ENCODE assay signal across 24 cellular contexts in genomic region chr4:69781458-69782418, GRCh38. TPM values are rescaled to one million over a fixed set of nuclear protein-coding genes. Genes with fewer than 3 reads are reported as not detected.
A peak's percentile ranks its signal among the peaks of the same experiment; 100 is the strongest.
DNase-seq lines count a peak whose midpoint lies in the region; ATAC-seq and TF ChIP-seq lines count a peak whose summit lies in the region.
"Had no signal": no experiment of that assay in that cellular context is flagged by ENCODE, and none has a peak within 500 bp of the region (broad histone marks: within the 10 kb centered on the region; RNA-seq: fewer than 3 reads in every experiment).

No MANE protein-coding gene starts in this region.

- peak overlapping the region; percentile 63 for H3K27ac Mint-ChIP-seq in Caco-2 (ENCODE audit: unreplicated experiment)
- H3K27ac Mint-ChIP-seq: activated CD8-positive, alpha-beta T cell treated with anti-CD3 and anti-CD28 coated beads, Interleukin-2, amount 10 ng/mL, durations not matched to agents 7 days and 5 days; memory B cell; stimulated activated naive B cell treated with anti-CD40 and anti-IgM and Interleukin-4, amounts not matched to agents 10 μg/mL and 1 μg/mL and 100 μg/mL, for 72 hours had no signal

- intact Hi-C loops in Caco-2 (cut with micrococcal nuclease; ENCODE audit: unreplicated experiment) = no loop called here

- no peaks in the 10 kb centered on the region for H3K36me3 Mint-ChIP-seq in Caco-2 (ENCODE audit: insufficient read depth, unreplicated experiment)
- H3K36me3 Mint-ChIP-seq: memory B cell; stimulated activated naive B cell treated with anti-CD40 and anti-IgM and Interleukin-4, amounts not matched to agents 10 μg/mL and 1 μg/mL and 100 μg/mL, for 72 hours had no signal

- H3K4me1 Mint-ChIP-seq in Caco-2 (ENCODE audit: low read depth, unreplicated experiment) = peaks cover 13% of the 10 kb centered on the region
- H3K4me1 Mint-ChIP-seq: memory B cell; stimulated activated naive B cell treated with anti-CD40 and anti-IgM and Interleukin-4, amounts not matched to agents 10 μg/mL and 1 μg/mL and 100 μg/mL, for 72 hours had no signal

- peaks cover 26% of the 10 kb centered on the region for H3K4me1 ChIP-seq in Caco-2
- H3K4me1 ChIP-seq in endocrine pancreas (ENCODE audit: control insufficient read depth, insufficient read depth, low read length) = peaks cover 11% of the 10 kb centered on the region
- H3K4me1 ChIP-seq in SJCRH30 = no peaks in the 10 kb centered on the region
- H3K4me1 ChIP-seq: breast epithelium, vagina had no signal

- peak overlapping the region; percentile 20 for H3K4me3 Mint-ChIP-seq in Caco-2 (ENCODE audit: unreplicated experiment)
- H3K4me3 Mint-ChIP-seq: activated CD8-positive, alpha-beta T cell treated with anti-CD3 and anti-CD28 coated beads, Interleukin-2, amount 10 ng/mL, durations not matched to agents 7 days and 5 days; memory B cell; stimulated activated naive B cell treated with anti-CD40 and anti-IgM and Interleukin-4, amounts not matched to agents 10 μg/mL and 1 μg/mL and 100 μg/mL, for 72 hours had no signal

- DNase-seq in Caco-2 = peak; percentile 52 to 65
- peak; percentile 12 for DNase-seq in HuH-7.5 (ENCODE audit: low spot score)
- DNase-seq in NCI-H510A (lab: John Stamatoyannopoulos, UW) = peak; percentile 74
- DNase-seq in SJCRH30 = no peak
- no peak for DNase-seq in D341Med (ENCODE audit: low spot score)
- DNase-seq in NCI-H446 treated with DMSO at 0.1 percent for 48 hours (lab: John Stamatoyannopoulos, UW) = no peak
- DNase-seq: activated CD8-positive, alpha-beta T cell treated with anti-CD3 and anti-CD28 coated beads, Interleukin-2, amount 10 ng/mL, durations not matched to agents 7 days and 5 days; DMS 273 treated with DMSO at 0.1 percent for 48 hours; GDM1; H7; NCI-H2227 treated with DMSO at 0.1 percent for 48 hours; RPMI8226; stimulated activated CD4-positive, alpha-beta T cell treated with anti-CD3 and anti-CD28 coated beads, Interleukin-2, amount 100 ng/mL, for 48 hours; stimulated activated naive B cell treated with anti-CD40 and anti-IgM and Interleukin-4, amounts not matched to agents 10 μg/mL and 1 μg/mL and 100 μg/mL, for 72 hours; T1000 had no signal

- H3K27me3 Mint-ChIP-seq in Caco-2 (ENCODE audit: insufficient read depth, unreplicated experiment) = no peaks in the 10 kb centered on the region
- H3K27me3 Mint-ChIP-seq: memory B cell; stimulated activated naive B cell treated with anti-CD40 and anti-IgM and Interleukin-4, amounts not matched to agents 10 μg/mL and 1 μg/mL and 100 μg/mL, for 72 hours had no signal

- H3K27me3 ChIP-seq in Caco-2 (replicated peaks; ENCODE audit: control insufficient read depth, insufficient read depth, low read length) (no peaks in the 10 kb centered on the region), endocrine pancreas (ENCODE audit: control insufficient read depth, insufficient read depth, low read length) (no peaks in the 10 kb centered on the region), SJCRH30 (no peaks in the 10 kb centered on the region)
- H3K27me3 ChIP-seq: breast epithelium, vagina had no signal

- H3K27ac ChIP-seq in SJCRH30 = no peak overlapping the region
- H3K27ac ChIP-seq: breast epithelium, KMS-11, vagina had no signal

- H3K9me3 ChIP-seq in Caco-2 (no peaks in the 10 kb centered on the region), endocrine pancreas (ENCODE audit: control insufficient read depth, low read length) (no peaks in the 10 kb centered on the region), SJCRH30 (replicated peaks) (no peaks in the 10 kb centered on the region)
- H3K9me3 ChIP-seq: breast epithelium, vagina had no signal

- no peak for TF ChIP-seq CTCF in Caco-2 (IDR thresholded peaks at IDR 0.05; ENCODE audit: insufficient read depth in 1 of 2, low read depth in 1 of 2, low read length in 1 of 2, severe bottlenecking in 1 of 2, unreplicated experiment in 1 of 2)

- CTCF ChIA-PET in Caco-2 (lab: Charles Lee) = interaction anchor here (0.7 to 1.3 kb wide), 4 partner anchors 23 to 51 kb away, joined by 3 to 6 read pairs (median 4); no protein-coding TSS in a partner anchor

- H3K36me3 ChIP-seq in Caco-2 (ENCODE audit: control insufficient read depth, insufficient read depth, low read length) (no peaks in the 10 kb centered on the region; the same call in 1 of the 2 replicates), endocrine pancreas (ENCODE audit: control insufficient read depth, insufficient read depth, low read length) (no peaks in the 10 kb centered on the region), SJCRH30 (no peaks in the 10 kb centered on the region)
- H3K36me3 ChIP-seq: breast epithelium, vagina had no signal

- no peak for ATAC-seq in GM21526 (IDR thresholded peaks at IDR 0.05; ENCODE audit: low FRiP score, unreplicated experiment)
- ATAC-seq: activated CD4-positive, CD25-positive, alpha-beta regulatory T cell treated with anti-CD3 and anti-CD28 coated beads, Interleukin-2, amount 50 U/mL, for 24 hours; activated CD8-positive, alpha-beta T cell treated with anti-CD3 and anti-CD28 coated beads, Interleukin-2, amount 10 ng/mL, durations not matched to agents 7 days and 5 days; stimulated activated naive B cell treated with anti-CD40 and anti-IgM and Interleukin-4, amounts not matched to agents 10 μg/mL and 1 μg/mL and 100 μg/mL, for 72 hours had no signal

- no peak overlapping the region for H3K4me3 ChIP-seq in Caco-2 (ENCODE audit: low read depth, low read length)
- H3K4me3 ChIP-seq in endocrine pancreas (ENCODE audit: control insufficient read depth, insufficient read depth, low read length) = peak overlapping the region; percentile 14
- no peak overlapping the region for H3K4me3 ChIP-seq in SJCRH30
- H3K4me3 ChIP-seq: breast epithelium, smooth muscle cell, vagina had no signal

- H3K9ac ChIP-seq in endocrine pancreas (ENCODE audit: control insufficient read depth, insufficient read depth, low read length) = no peak overlapping the region
- H3K9ac ChIP-seq: KMS-11 had no signal

- POLR2A ChIA-PET in Caco-2 (lab: Charles Lee) = no interaction called here

- no TSS peak for BruUV-seq in Caco-2 (replicated peaks; lab: Mats Ljungman, UMichigan)

- H3K9me3 Mint-ChIP-seq in Caco-2 (ENCODE audit: unreplicated experiment) = no peaks in the 10 kb centered on the region

RNA-seq across cellular contexts. Expression of gene SULT1B1, which starts 21.3 kb away (rescaled TPM):
- total RNA-seq in Caco-2 (2022) = 0.86 and 1.00 TPM in 2 replicates
- total RNA-seq in SJCRH30 (2014; rRNA removed; shearing (Covaris generic)) = 0.02 and 0.28 TPM in 2 replicates
- total RNA-seq: fibroblast of lung, H7, smooth muscle cell had no signal

Comparison
In these comparisons a context has a peak if more than half of its experiments do, and no peak if none do; other contexts are left out.
1. DNase-seq: peak in Caco-2 (2 of 2), HuH-7.5 (single experiment) and NCI-H510A (single experiment); none in SJCRH30 (0 of 2), D341Med (single experiment) and NCI-H446 treated with DMSO at 0.1 percent for 48 hours (single experiment).